ENCODE assay signal across 9 cellular contexts in genomic region chr2:104944495-104944894, GRCh38.
DNase-seq lines count a peak whose midpoint lies in the region; ATAC-seq and TF ChIP-seq lines count a peak whose summit lies in the region.
"Had no signal": no experiment of that assay in that cellular context is flagged by ENCODE, and none has a peak within 500 bp of the region (broad histone marks: within the 10 kb centered on the region; RNA-seq: fewer than 3 reads in every experiment).

No MANE protein-coding gene starts in this region.

- H3K27ac Mint-ChIP-seq in endothelial cell (ENCODE audit: unreplicated experiment), result no peak overlapping the region

- no peaks in the 10 kb centered on the region for H3K27me3 Mint-ChIP-seq in endothelial cell (ENCODE audit: unreplicated experiment)

- DNase-seq in NCI-H460 (ENCODE audit: extremely low read depth, low read depth) (peak; percentile 28), endothelial cell (ENCODE audit: low spot score) (peak; percentile 45), pons (ENCODE audit: low spot score) (peak; percentile 87), NCI-H146 treated with DMSO at 0.1 percent for 48 hours (lab: John Stamatoyannopoulos, UW; ENCODE audit: unreplicated experiment) (no peak), NK-92 (lab: John Stamatoyannopoulos, UW; ENCODE audit: unreplicated experiment) (no peak), kidney glomerular epithelial cell (lab: John Stamatoyannopoulos, UW) (no peak)
- DNase-seq: activated CD4-positive, CD25-positive, alpha-beta regulatory T cell had no signal

- H3K36me3 Mint-ChIP-seq in endothelial cell (ENCODE audit: low read depth, unreplicated experiment), result no peaks in the 10 kb centered on the region

- no peak overlapping the region for H3K4me3 Mint-ChIP-seq in endothelial cell (ENCODE audit: unreplicated experiment)

- H3K4me1 Mint-ChIP-seq in endothelial cell (ENCODE audit: unreplicated experiment), result peaks cover 8% of the 10 kb centered on the region

- 0 out of 3 replicates have a peak, but pooled peaks have one; percentile 14 for TF ChIP-seq CTCF in GM12872 (IDR thresholded peaks at IDR 0.05; ENCODE audit: insufficient read depth, low read depth, low read length)
- TF ChIP-seq CTCF in endothelial cell (IDR thresholded peaks at IDR 0.05; ENCODE audit: unreplicated experiment), result peak; percentile 46

- H3K9me3 Mint-ChIP-seq in endothelial cell (ENCODE audit: unreplicated experiment), result no peaks in the 10 kb centered on the region

- no peak for ATAC-seq in GM21619 (IDR thresholded peaks at IDR 0.05; ENCODE audit: unreplicated experiment)

Comparison
In these comparisons a context has a peak if more than half of its experiments do, and no peak if none do; other contexts are left out.
1. DNase-seq: peak in NCI-H460 (single experiment), endothelial cell (single experiment) and pons (single experiment); none in NCI-H146 treated with DMSO at 0.1 percent for 48 hours (single experiment), NK-92 (single experiment) and kidney glomerular epithelial cell (single experiment).